1 cellular context compared by ENCODE assay signal in genomic region chr2:174779361-174779928, GRCh38.
TF ChIP-seq lines count a peak whose summit lies in the region.

No MANE protein-coding gene starts in this region.

TF ChIP-seq in GM23338, 12 proteins besides CTCF, POLR2A, EP300 and RAD21 (continued from another document):
- no peak for TF ChIP-seq ZNF462 (CRISPR knock-in tag; IDR thresholded peaks at IDR 0.05)
